1 cellular context compared by ENCODE assay signal in the genomic region with DNA sequence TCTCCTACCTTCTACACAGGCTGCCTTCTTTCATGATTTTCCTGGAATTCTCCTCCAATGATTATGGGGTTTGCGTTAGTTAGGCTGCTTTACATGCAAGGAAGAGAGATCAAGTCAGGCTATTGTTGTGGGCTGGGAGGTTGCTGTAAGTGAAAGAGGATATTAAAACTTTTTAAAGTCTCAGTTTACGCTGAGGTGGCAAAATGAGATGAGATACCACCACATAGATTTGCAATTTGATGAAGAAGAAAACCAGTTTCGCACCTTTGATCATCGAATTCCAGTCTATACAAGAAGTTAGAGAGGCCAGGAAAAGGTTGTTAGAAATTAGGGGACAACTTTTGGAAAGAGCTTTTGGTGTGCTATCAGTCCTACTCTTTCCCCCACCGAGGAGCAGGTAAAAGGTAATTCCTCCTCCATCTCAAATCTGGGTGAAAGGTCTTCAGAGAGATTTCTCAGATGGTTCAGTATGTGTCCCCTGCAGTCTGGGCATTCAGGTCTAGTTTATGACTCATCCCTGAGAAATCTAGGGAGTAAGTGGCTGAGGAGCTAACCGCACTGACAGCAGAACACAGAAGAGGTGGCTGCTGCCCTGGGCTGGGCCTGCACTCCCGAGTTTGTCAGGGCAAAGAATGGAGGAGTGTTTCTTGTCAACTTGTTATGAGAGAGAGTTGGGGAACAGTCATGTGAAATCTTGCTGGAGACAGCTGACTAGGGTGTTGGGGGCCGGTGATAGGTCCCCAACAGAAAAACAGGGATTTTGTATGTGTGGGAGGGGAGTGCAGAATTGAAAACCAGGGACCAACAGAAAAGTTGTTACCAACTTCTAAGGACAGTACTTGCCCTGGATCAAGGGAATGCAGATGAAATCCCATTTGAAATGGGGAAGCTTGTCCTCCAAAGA.
TF ChIP-seq lines count a peak whose summit lies in the region.

No MANE protein-coding gene starts in this region.

TF ChIP-seq in HEK293, 187 proteins besides CTCF, POLR2A, EP300 and RAD21 (continued from another document):
- no peak for TF ChIP-seq ZBTB48 (tag by site-specific recombination; IDR thresholded peaks at IDR 0.05)
TF ChIP-seq in HEK293: peak in this region for 4.
